13 cellular contexts compared by ENCODE assay signal in genomic region chr3:126913524-126913923, GRCh38.
DNase-seq lines count a peak whose midpoint lies in the region; ATAC-seq, FAIRE-seq and TF ChIP-seq lines count a peak whose summit lies in the region.
"Had no signal": no experiment of that assay in that cellular context is flagged by ENCODE, and none has a peak within 500 bp of the region (broad histone marks: within the 10 kb centered on the region; RNA-seq: fewer than 3 reads in every experiment).

No MANE protein-coding gene starts in this region.

- H2AFZ ChIP-seq in K562 (ENCODE audit: low read depth, low read length), result no peak overlapping the region

- POLR2A ChIA-PET in K562 (lab: Yijun Ruan, JAX), result interaction anchor here (0.6 to 2.7 kb wide), 2 partner anchors 8 to 441 kb away, joined by 3 to 11 read pairs; no protein-coding TSS in a partner anchor

- ATAC-seq in Right ventricle myocardium inferior, result no peak
- no peak for ATAC-seq in K562
- no peak for ATAC-seq in GM21381 (IDR thresholded peaks at IDR 0.05; ENCODE audit: unreplicated experiment)
- ATAC-seq in HG03039 (IDR thresholded peaks at IDR 0.05; ENCODE audit: unreplicated experiment), result no peak

- in situ Hi-C loops in K562 (cut with MboI), result no loop called here

- no peak overlapping the region for H3K4me3 ChIP-seq in K562
- H3K4me3 ChIP-seq in lower leg skin (ENCODE audit: low read depth, poor library complexity, severe bottlenecking), result no peak overlapping the region
- H3K4me3 ChIP-seq: SK-N-MC had no signal

- H3K4me2 ChIP-seq in K562 (ENCODE audit: insufficient read depth, low read length), result no peak overlapping the region

- no peaks in the 10 kb centered on the region for H3K27me3 ChIP-seq in K562 (ENCODE audit: control insufficient read depth in 2 of 2, insufficient read depth in 2 of 2, low read length in 2 of 2)
- H3K27me3 ChIP-seq: BE2C had no signal

- CTCF ChIA-PET in K562 (lab: Yijun Ruan, JAX; ENCODE audit: low intra/inter-chr PET ratio), result no interaction called here

- H3K79me2 ChIP-seq in K562 (ENCODE audit: control insufficient read depth, insufficient read depth, low read length), result peaks cover 5% of the 10 kb centered on the region; the same call in 2 of the 3 replicates

- no TSS peak for BruUV-seq in K562 (replicated peaks; lab: Mats Ljungman, UMichigan)

- no peak for TF ChIP-seq RAD21 in K562 (CRISPR knock-in tag; conservative IDR thresholded peaks at IDR 0.05 in 1 of 2, IDR thresholded peaks at IDR 0.05 in 1 of 2)

- H3K9me3 ChIP-seq in K562 (replicated peaks; ENCODE audit: control insufficient read depth, insufficient read depth, low read depth, low read length), result no peaks in the 10 kb centered on the region
- H3K9me3 ChIP-seq: BE2C had no signal

- TF ChIP-seq CTCF in K562 (IDR thresholded peaks at IDR 0.05 in 2 of 3, conservative IDR thresholded peaks at IDR 0.05 in 1 of 3; ENCODE audit: insufficient read depth in 2 of 3, low read depth in 1 of 3, low read length in 3 of 3) (no peak), lower leg skin (IDR thresholded peaks at IDR 0.05) (no peak)

- no peak for TF ChIP-seq POLR2A in K562 (conservative IDR thresholded peaks at IDR 0.05)
- TF ChIP-seq POLR2A in lower leg skin (IDR thresholded peaks at IDR 0.05), result no peak

- TF ChIP-seq EP300 in K562 (IDR thresholded peaks at IDR 0.05; ENCODE audit: low read length), result no peak

- H3K27ac ChIP-seq in K562 (ENCODE audit: extremely low read depth, low read depth, low read length), result peak overlapping the region; percentile 52; the same call in 2 of the 3 replicates
- H3K27ac ChIP-seq: SK-N-MC had no signal

- WGBS in K562 (ENCODE audit: insufficient coverage, low coverage, missing lambda C conversion rate), result 69% methylated on average over 5 of the region's 6 CpGs
- 87 to 89% methylated on average over 6 of the region's 6 CpGs for WGBS in lower leg skin, 2 donors

- H3K36me3 ChIP-seq in K562 (ENCODE audit: control insufficient read depth, insufficient read depth, low read length), result no peaks in the 10 kb centered on the region
- H3K36me3 ChIP-seq: BE2C had no signal

- H3K9me1 ChIP-seq in K562 (ENCODE audit: control insufficient read depth, insufficient read depth, low read length), result no peaks in the 10 kb centered on the region

- H4K20me1 ChIP-seq in K562 (replicated peaks; ENCODE audit: control insufficient read depth, insufficient read depth, low read length), result no peaks in the 10 kb centered on the region

- H3K4me1 ChIP-seq in K562 (replicated peaks in 1 of 2; ENCODE audit: control insufficient read depth in 2 of 2, insufficient read depth in 2 of 2, low read length in 2 of 2), result peaks cover 47 to 48% of the 10 kb centered on the region in 2 experiments

- intact Hi-C loops in Right ventricle myocardium inferior (cut with DNase I) (no loop called here), cardiac septum (cut with DNase I) (no loop called here), K562 (cut with micrococcal nuclease) (loop anchor here (5.0 kb wide), 1 partner anchor 69 kb away; the partner anchor contains the start of gene PLXNA1), lower leg skin (cut with DNase I; ENCODE audit: low total_unique reads) (no loop called here)

- peak; percentile 31 for DNase-seq in Right ventricle myocardium inferior (ENCODE audit: missing footprints)
- DNase-seq in cardiac septum (ENCODE audit: low spot score), result no peak
- peak; percentile 58 for DNase-seq in RCC 7860 (ENCODE audit: low spot score)
- DNase-seq in K562 (ENCODE audit: extremely low read depth in 1 of 4, low spot score in 3 of 4), result no peak
- no peak for DNase-seq in EL
- no peak for DNase-seq in lower leg skin (ENCODE audit: low spot score in 2 of 2)
- DNase-seq: BE2C, head of caudate nucleus had no signal

- peak overlapping the region in 1 of 2 experiments; percentile 78; a peak in 2 of 4 replicates for H3K9ac ChIP-seq in K562 (ENCODE audit: insufficient read depth in 1 of 2, low read depth in 2 of 2, low read length in 2 of 2)

- FAIRE-seq in RCC 7860 (lab: Jason Lieb, UNC) (no peak), K562 (lab: Jason Lieb, UNC) (peak; percentile 15)
- FAIRE-seq: endothelial cell of umbilical vein, keratinocyte had no signal

TF ChIP-seq in K562, 482 proteins besides CTCF, POLR2A, EP300 and RAD21:
- no peak for TF ChIP-seq RBFOX2 (IDR thresholded peaks at IDR 0.05; ENCODE audit: low read depth, low read length)
- no peak for TF ChIP-seq RBM15 (IDR thresholded peaks at IDR 0.05; ENCODE audit: insufficient read depth, low read length)
- 0 out of 2 replicates have a peak, but pooled peaks have one; percentile 22 for TF ChIP-seq SMAD4 (CRISPR knock-in tag; conservative IDR thresholded peaks at IDR 0.05)
- no peak for TF ChIP-seq PYGO2 (tag; IDR thresholded peaks at IDR 0.05)
- peak; percentile 64; the same call in 1 of the 2 replicates for TF ChIP-seq ZNF592 (IDR thresholded peaks at IDR 0.05)
- no peak for TF ChIP-seq SMARCB1 (IDR thresholded peaks at IDR 0.05; ENCODE audit: insufficient read length, low read depth)

Comparison
In these comparisons a context has a peak if more than half of its experiments do, and no peak if none do; other contexts are left out.
1. DNase-seq: peak in Right ventricle myocardium inferior (single experiment) and RCC 7860 (single experiment); none in cardiac septum (single experiment), K562 (0 of 4), EL (single experiment) and lower leg skin (0 of 2).